ENCODE assay signal across 1 cellular context in genomic region chr9:71741841-71742648, GRCh38.
A peak's percentile ranks its signal among the peaks of the same experiment; 100 is the strongest.
TF ChIP-seq lines count a peak whose summit lies in the region.

No MANE protein-coding gene starts in this region.

TF ChIP-seq in HepG2, 621 proteins besides CTCF, POLR2A, EP300 and RAD21 (continued from another document and continues in another):
- no peak for TF ChIP-seq CEBPZ (IDR thresholded peaks at IDR 0.05; ENCODE audit: low read length)
- TF ChIP-seq ZNF543 (CRISPR knock-in tag; IDR thresholded peaks at IDR 0.05), result no peak
- TF ChIP-seq ZNF878 (CRISPR knock-in tag; IDR thresholded peaks at IDR 0.05), result 0 out of 2 replicates have a peak, but pooled peaks have one; percentile 38
- no peak for TF ChIP-seq BCL3 (CRISPR knock-in tag; IDR thresholded peaks at IDR 0.05)
- no peak for TF ChIP-seq SYNCRIP (IDR thresholded peaks at IDR 0.05; ENCODE audit: insufficient read depth, low read depth, low read length)
- TF ChIP-seq, protein P1, sequence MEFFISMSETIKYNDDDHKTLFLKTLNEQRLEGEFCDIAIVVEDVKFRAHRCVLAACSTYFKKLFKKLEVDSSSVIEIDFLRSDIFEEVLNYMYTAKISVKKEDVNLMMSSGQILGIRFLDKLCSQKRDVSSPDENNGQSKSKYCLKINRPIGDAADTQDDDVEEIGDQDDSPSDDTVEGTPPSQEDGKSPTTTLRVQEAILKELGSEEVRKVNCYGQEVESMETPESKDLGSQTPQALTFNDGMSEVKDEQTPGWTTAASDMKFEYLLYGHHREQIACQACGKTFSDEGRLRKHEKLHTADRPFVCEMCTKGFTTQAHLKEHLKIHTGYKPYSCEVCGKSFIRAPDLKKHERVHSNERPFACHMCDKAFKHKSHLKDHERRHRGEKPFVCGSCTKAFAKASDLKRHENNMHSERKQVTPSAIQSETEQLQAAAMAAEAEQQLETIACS (CRISPR knock-in tag; IDR thresholded peaks at IDR 0.05), result no peak
- no peak for TF ChIP-seq MZF1 (CRISPR knock-in tag; IDR thresholded peaks at IDR 0.05; ENCODE audit: borderline replicate concordance)
- TF ChIP-seq PLSCR1 (CRISPR knock-in tag; IDR thresholded peaks at IDR 0.05; ENCODE audit: borderline replicate concordance), result no peak
- TF ChIP-seq ZNF572 (CRISPR knock-in tag; IDR thresholded peaks at IDR 0.05), result no peak
- no peak for TF ChIP-seq KMT2B (CRISPR knock-in tag; IDR thresholded peaks at IDR 0.05)
- TF ChIP-seq PHF5A (CRISPR knock-in tag; IDR thresholded peaks at IDR 0.05; ENCODE audit: low read depth, unreplicated experiment), result no peak
- TF ChIP-seq KAT8 (CRISPR knock-in tag; IDR thresholded peaks at IDR 0.05), result peak; percentile 36; the same call in 1 of the 2 replicates
- TF ChIP-seq IKZF5 (CRISPR knock-in tag; IDR thresholded peaks at IDR 0.05), result no peak
- TF ChIP-seq ZNF724P (CRISPR knock-in tag; IDR thresholded peaks at IDR 0.05; ENCODE audit: borderline replicate concordance), result no peak
- no peak for TF ChIP-seq ZBTB42 (CRISPR knock-in tag; IDR thresholded peaks at IDR 0.05)
- TF ChIP-seq POLR2AphosphoS5 (IDR thresholded peaks at IDR 0.05; ENCODE audit: low read depth, low read length), result no peak
- no peak for TF ChIP-seq LBX2 (CRISPR knock-in tag; IDR thresholded peaks at IDR 0.05; ENCODE audit: borderline replicate concordance)
- TF ChIP-seq ZNF737 (CRISPR knock-in tag; IDR thresholded peaks at IDR 0.05; ENCODE audit: borderline replicate concordance), result no peak
- no peak for TF ChIP-seq PATZ1 (CRISPR knock-in tag; IDR thresholded peaks at IDR 0.05)
- no peak for TF ChIP-seq ZNF772 (CRISPR knock-in tag; IDR thresholded peaks at IDR 0.05)
- no peak for TF ChIP-seq ZNF616 (CRISPR knock-in tag; IDR thresholded peaks at IDR 0.05; ENCODE audit: low read depth)
- TF ChIP-seq, protein P2, sequence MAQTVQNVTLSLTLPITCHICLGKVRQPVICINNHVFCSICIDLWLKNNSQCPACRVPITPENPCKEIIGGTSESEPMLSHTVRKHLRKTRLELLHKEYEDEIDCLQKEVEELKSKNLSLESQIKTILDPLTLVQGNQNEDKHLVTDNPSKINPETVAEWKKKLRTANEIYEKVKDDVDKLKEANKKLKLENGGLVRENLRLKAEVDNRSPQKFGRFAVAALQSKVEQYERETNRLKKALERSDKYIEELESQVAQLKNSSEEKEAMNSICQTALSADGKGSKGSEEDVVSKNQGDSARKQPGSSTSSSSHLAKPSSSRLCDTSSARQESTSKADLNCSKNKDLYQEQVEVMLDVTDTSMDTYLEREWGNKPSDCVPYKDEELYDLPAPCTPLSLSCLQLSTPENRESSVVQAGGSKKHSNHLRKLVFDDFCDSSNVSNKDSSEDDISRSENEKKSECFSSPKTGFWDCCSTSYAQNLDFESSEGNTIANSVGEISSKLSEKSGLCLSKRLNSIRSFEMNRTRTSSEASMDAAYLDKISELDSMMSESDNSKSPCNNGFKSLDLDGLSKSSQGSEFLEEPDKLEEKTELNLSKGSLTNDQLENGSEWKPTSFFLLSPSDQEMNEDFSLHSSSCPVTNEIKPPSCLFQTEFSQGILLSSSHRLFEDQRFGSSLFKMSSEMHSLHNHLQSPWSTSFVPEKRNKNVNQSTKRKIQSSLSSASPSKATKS (CRISPR knock-in tag; IDR thresholded peaks at IDR 0.05), result no peak
- TF ChIP-seq, protein P3, sequence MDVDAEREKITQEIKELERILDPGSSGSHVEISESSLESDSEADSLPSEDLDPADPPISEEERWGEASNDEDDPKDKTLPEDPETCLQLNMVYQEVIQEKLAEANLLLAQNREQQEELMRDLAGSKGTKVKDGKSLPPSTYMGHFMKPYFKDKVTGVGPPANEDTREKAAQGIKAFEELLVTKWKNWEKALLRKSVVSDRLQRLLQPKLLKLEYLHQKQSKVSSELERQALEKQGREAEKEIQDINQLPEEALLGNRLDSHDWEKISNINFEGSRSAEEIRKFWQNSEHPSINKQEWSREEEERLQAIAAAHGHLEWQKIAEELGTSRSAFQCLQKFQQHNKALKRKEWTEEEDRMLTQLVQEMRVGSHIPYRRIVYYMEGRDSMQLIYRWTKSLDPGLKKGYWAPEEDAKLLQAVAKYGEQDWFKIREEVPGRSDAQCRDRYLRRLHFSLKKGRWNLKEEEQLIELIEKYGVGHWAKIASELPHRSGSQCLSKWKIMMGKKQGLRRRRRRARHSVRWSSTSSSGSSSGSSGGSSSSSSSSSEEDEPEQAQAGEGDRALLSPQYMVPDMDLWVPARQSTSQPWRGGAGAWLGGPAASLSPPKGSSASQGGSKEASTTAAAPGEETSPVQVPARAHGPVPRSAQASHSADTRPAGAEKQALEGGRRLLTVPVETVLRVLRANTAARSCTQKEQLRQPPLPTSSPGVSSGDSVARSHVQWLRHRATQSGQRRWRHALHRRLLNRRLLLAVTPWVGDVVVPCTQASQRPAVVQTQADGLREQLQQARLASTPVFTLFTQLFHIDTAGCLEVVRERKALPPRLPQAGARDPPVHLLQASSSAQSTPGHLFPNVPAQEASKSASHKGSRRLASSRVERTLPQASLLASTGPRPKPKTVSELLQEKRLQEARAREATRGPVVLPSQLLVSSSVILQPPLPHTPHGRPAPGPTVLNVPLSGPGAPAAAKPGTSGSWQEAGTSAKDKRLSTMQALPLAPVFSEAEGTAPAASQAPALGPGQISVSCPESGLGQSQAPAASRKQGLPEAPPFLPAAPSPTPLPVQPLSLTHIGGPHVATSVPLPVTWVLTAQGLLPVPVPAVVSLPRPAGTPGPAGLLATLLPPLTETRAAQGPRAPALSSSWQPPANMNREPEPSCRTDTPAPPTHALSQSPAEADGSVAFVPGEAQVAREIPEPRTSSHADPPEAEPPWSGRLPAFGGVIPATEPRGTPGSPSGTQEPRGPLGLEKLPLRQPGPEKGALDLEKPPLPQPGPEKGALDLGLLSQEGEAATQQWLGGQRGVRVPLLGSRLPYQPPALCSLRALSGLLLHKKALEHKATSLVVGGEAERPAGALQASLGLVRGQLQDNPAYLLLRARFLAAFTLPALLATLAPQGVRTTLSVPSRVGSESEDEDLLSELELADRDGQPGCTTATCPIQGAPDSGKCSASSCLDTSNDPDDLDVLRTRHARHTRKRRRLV (CRISPR knock-in tag; IDR thresholded peaks at IDR 0.05), result no peak
- no peak for TF ChIP-seq MLX (CRISPR knock-in tag; IDR thresholded peaks at IDR 0.05)
- no peak for TF ChIP-seq SAFB2 (CRISPR knock-in tag; IDR thresholded peaks at IDR 0.05; ENCODE audit: borderline replicate concordance, low read depth)
- TF ChIP-seq, protein P4, sequence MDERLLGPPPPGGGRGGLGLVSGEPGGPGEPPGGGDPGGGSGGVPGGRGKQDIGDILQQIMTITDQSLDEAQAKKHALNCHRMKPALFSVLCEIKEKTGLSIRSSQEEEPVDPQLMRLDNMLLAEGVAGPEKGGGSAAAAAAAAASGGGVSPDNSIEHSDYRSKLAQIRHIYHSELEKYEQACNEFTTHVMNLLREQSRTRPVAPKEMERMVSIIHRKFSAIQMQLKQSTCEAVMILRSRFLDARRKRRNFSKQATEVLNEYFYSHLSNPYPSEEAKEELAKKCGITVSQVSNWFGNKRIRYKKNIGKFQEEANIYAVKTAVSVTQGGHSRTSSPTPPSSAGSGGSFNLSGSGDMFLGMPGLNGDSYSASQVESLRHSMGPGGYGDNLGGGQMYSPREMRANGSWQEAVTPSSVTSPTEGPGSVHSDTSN (CRISPR knock-in tag; IDR thresholded peaks at IDR 0.05), result no peak
- TF ChIP-seq, protein P5, sequence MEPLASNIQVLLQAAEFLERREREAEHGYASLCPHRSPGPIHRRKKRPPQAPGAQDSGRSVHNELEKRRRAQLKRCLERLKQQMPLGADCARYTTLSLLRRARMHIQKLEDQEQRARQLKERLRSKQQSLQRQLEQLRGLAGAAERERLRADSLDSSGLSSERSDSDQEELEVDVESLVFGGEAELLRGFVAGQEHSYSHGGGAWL (CRISPR knock-in tag; IDR thresholded peaks at IDR 0.05), result no peak
- TF ChIP-seq ZBTB8A (CRISPR knock-in tag; IDR thresholded peaks at IDR 0.05; ENCODE audit: borderline replicate concordance, low read depth), result no peak
- TF ChIP-seq TP53 (CRISPR knock-in tag; conservative IDR thresholded peaks at IDR 0.05), result no peak
- no peak for TF ChIP-seq ZNF121 (CRISPR knock-in tag; IDR thresholded peaks at IDR 0.05)
- no peak for TF ChIP-seq FIP1L1 (IDR thresholded peaks at IDR 0.05; ENCODE audit: borderline replicate concordance, insufficient read depth, low read depth, low read length)
- no peak for TF ChIP-seq SPEN (CRISPR knock-in tag; IDR thresholded peaks at IDR 0.05; ENCODE audit: low read depth)
- no peak for TF ChIP-seq SNRNP70 (IDR thresholded peaks at IDR 0.05; ENCODE audit: low read depth, low read length)
- no peak for TF ChIP-seq KLF15 (CRISPR knock-in tag; IDR thresholded peaks at IDR 0.05; ENCODE audit: borderline replicate concordance)
- TF ChIP-seq ZNF530 (CRISPR knock-in tag; IDR thresholded peaks at IDR 0.05; ENCODE audit: low read depth), result no peak
- TF ChIP-seq RARA (CRISPR knock-in tag; IDR thresholded peaks at IDR 0.05), result peak; percentile 43
- TF ChIP-seq, protein P6, sequence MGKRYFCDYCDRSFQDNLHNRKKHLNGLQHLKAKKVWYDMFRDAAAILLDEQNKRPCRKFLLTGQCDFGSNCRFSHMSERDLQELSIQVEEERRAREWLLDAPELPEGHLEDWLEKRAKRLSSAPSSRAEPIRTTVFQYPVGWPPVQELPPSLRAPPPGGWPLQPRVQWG (CRISPR knock-in tag; IDR thresholded peaks at IDR 0.05; ENCODE audit: borderline replicate concordance, low read depth), result no peak
- peak; percentile 74 for TF ChIP-seq SAP130 (CRISPR knock-in tag; IDR thresholded peaks at IDR 0.05; ENCODE audit: low read depth)
- TF ChIP-seq ZNF138 (CRISPR knock-in tag; IDR thresholded peaks at IDR 0.05; ENCODE audit: low read depth), result no peak
- TF ChIP-seq SOX5 (CRISPR knock-in tag; IDR thresholded peaks at IDR 0.05; ENCODE audit: borderline replicate concordance), result peak; percentile 79; the same call in 1 of the 2 replicates
- TF ChIP-seq ZNF205 (CRISPR knock-in tag; IDR thresholded peaks at IDR 0.05), result no peak
- TF ChIP-seq ZNF720 (CRISPR knock-in tag; IDR thresholded peaks at IDR 0.05), result no peak
